ENCODE assay signal across 8 cellular contexts in the genomic region with DNA sequence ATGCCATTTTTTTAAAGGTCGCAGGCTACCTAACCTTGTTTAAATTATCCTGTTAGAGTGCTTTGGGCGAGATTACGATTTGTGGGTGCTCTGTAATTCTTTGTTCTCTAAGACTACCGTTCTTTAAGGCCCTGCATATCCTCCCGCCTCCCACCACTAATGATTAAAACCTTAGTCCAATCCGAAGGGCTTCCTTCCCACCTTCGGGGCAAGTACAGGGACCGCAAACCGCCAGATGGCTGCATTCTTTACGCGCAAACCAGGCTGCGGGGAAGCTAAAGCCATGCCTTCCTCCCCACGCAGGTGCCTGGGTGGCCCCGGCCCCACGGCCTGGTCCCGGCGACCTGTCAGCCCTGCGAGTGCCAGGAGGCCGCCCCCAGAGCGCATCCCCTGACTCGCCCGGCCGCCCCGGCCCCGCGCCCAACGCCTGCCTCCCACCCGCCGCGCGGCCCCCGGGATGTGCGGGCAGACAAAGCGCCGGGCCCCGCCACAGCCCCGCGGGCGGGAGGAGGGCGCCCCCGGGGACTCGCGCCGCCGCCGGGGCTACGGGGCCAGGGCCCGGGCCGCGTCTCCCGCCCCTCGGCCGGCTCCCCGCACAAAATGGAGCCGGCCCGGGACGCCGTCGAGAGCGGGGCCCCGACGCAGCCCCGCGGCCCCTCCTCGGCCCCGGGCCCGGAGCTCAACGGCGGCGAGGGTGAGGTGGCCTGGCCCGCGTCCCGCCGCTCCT. TPM values are rescaled to one million over a fixed set of nuclear protein-coding genes. Genes with fewer than 3 reads are reported as not detected.
DNase-seq lines count a peak whose midpoint lies in the region; ATAC-seq and TF ChIP-seq lines count a peak whose summit lies in the region.

No MANE protein-coding gene starts in this region.

- H3K27ac ChIP-seq in dorsolateral prefrontal cortex: peak overlapping the region; percentile 18 to 97 (median 89)
- peak overlapping the region; percentile 80 to 89 (median 84) for H3K27ac ChIP-seq in right lobe of liver

- ATAC-seq in HG02571 (IDR thresholded peaks at IDR 0.05; ENCODE audit: unreplicated experiment) (peak; percentile 29), right lobe of liver (peak; percentile 5 to 23 (median 11))

- no peaks in the 10 kb centered on the region for H3K9me3 ChIP-seq in right lobe of liver

- under 1% methylated on average over 21 of the region's 74 CpGs for WGBS in right lobe of liver (ENCODE audit: insufficient coverage, low coverage, low lambda C conversion rate, missing lambda C conversion rate)

- in situ Hi-C loops in GM13976 (cut with MboI; ENCODE audit: low sequenced_read_pairs, unreplicated experiment): no loop called here

- DNase-seq in GM13976 (ENCODE audit: low spot score) (peak; percentile 40), NCI-H146 treated with DMSO at 0.1 percent for 48 hours (lab: John Stamatoyannopoulos, UW; ENCODE audit: unreplicated experiment) (peak; percentile 42), dorsolateral prefrontal cortex (peak in 5 of 10 donors; percentile 17 to 64 (median 35)), right lobe of liver (peak; percentile 50 to 69 (median 62)), middle frontal gyrus (ENCODE audit: extremely low spot score, low spot score) (no peak)
- DNase-seq in activated CD4-positive, alpha-beta T cell treated with anti-CD3 and anti-CD28 coated beads, Interleukin-2, amount 50 U/mL, for 24 hours (ENCODE audit: low read depth in 1 of 2, low spot score in 1 of 2): peak; percentile 34 to 37
- DNase-seq in stimulated activated CD4-positive, alpha-beta T cell treated with anti-CD3 and anti-CD28 coated beads, Interleukin-4, amount 100 ng/mL, for 4 hours: peak; percentile 41 to 43

- H3K27me3 ChIP-seq in dorsolateral prefrontal cortex (no peaks in the 10 kb centered on the region), right lobe of liver (no peaks in the 10 kb centered on the region)

- TF ChIP-seq POLR2A in right lobe of liver (IDR thresholded peaks at IDR 0.05): no peak

- intact Hi-C loops in dorsolateral prefrontal cortex (cut with DNase I): loop anchor here (5.0 to 10.0 kb wide), 6 partner anchors 150 to 1095 kb away; a partner anchor contains a TSS
- intact Hi-C loops in right lobe of liver (cut with DNase I): no loop called here

- H3K36me3 ChIP-seq in right lobe of liver: no peaks in the 10 kb centered on the region

- H3K4me3 ChIP-seq in dorsolateral prefrontal cortex (peak overlapping the region; percentile 63 to 92 (median 80)), right lobe of liver (peak overlapping the region; percentile 62 to 81 (median 76))

- TF ChIP-seq CTCF in GM13976 (IDR thresholded peaks at IDR 0.05; ENCODE audit: borderline replicate concordance, control extremely low read depth, extremely low read depth, insufficient read depth, missing control alignments): no peak
- no peak for TF ChIP-seq CTCF in dorsolateral prefrontal cortex (IDR thresholded peaks at IDR 0.05 in 54 of 56, conservative IDR thresholded peaks at IDR 0.05 in 2 of 56; ENCODE audit: low read depth in 1 of 56, partially characterized antibody in 56 of 56)
- no peak for TF ChIP-seq CTCF in right lobe of liver (IDR thresholded peaks at IDR 0.05)

- peaks cover 0 to 29% (median 14%) of the 10 kb centered on the region in 4 donors for H3K4me1 ChIP-seq in right lobe of liver

RNA-seq across cellular contexts. Expression of a gene that starts 0.7 kb away (rescaled TPM):
- total RNA-seq in dorsolateral prefrontal cortex: 10 to 100 TPM; 23.1 to 43.8 (median 30.8) TPM
- 10 to 100 TPM; 10.1 to 12.9 (median 12.2) TPM for total RNA-seq in right lobe of liver

Comparison
In these comparisons a context has a peak if more than half of its experiments do, and no peak if none do; other contexts are left out.
1. intact Hi-C loops: an anchor here in dorsolateral prefrontal cortex (5.0 to 10.0 kb wide); none called in right lobe of liver.